8 cellular contexts compared by ENCODE assay signal in the genomic region with DNA sequence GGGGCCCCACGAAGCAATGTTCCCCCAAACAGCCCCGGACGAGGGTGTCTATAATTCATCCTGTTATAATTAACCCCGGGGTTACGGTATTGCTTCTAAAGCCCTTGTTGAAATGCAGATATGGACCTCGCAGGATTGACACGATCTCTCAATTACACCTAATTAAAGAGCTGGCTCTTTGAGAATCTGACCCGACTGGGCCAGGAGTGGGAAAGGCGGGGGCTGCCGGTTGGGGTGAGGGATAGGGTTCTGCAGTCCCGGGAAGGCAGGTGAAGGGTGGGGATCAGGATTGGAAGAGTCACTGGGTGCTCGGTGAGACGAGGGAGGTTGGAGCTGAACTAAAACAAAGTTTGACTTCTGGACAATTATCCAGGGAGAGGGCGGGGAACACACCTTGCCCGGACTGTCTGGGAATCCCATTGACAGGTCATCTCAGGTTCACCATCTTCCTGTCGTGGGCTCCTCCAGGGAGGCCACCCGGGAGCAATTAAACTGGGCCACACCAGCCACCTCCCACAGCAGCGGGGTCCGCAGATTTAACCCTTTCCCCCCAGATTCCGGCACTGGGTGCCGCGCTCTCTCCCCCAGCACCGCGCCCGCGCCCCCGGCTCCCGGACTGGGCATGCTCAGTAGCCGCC. TPM values are rescaled to one million over a fixed set of nuclear protein-coding genes. Genes with fewer than 3 reads are reported as not detected.
DNase-seq lines count a peak whose midpoint lies in the region; ATAC-seq and TF ChIP-seq lines count a peak whose summit lies in the region.

No MANE protein-coding gene starts in this region.

- H3K27me3 Mint-ChIP-seq in endodermal cell (ENCODE audit: insufficient read depth) (peaks cover 96% of the 10 kb centered on the region), neural crest cell (ENCODE audit: low read depth) (peaks cover 99% of the 10 kb centered on the region)

- H3K9me3 Mint-ChIP-seq in endodermal cell (no peaks in the 10 kb centered on the region), neural crest cell (no peaks in the 10 kb centered on the region)

- no peak for TF ChIP-seq CTCF in OCI-LY1 (IDR thresholded peaks at IDR 0.05; ENCODE audit: low read length)
- no peak for TF ChIP-seq CTCF in endodermal cell (conservative IDR thresholded peaks at IDR 0.05)
- TF ChIP-seq CTCF in neural crest cell (conservative IDR thresholded peaks at IDR 0.05) = no peak

- H3K9me3 ChIP-seq in OCI-LY1 (ENCODE audit: low read length) (no peaks in the 10 kb centered on the region), endodermal cell (ENCODE audit: control insufficient read depth, low read length) (no peaks in the 10 kb centered on the region)

- no peaks in the 10 kb centered on the region for H3K79me2 ChIP-seq in OCI-LY1 (ENCODE audit: insufficient read depth, low read length)

- H3K27ac ChIP-seq in OCI-LY1 (ENCODE audit: low read depth, low read length, poor library complexity, severe bottlenecking) (no peak overlapping the region), endodermal cell (ENCODE audit: low read depth, low read length) (no peak overlapping the region)

- peak; percentile 67 for DNase-seq in endodermal cell
- DNase-seq in neural crest cell (ENCODE audit: low read depth, low spot score) = no peak
- no peak for DNase-seq in NCI-H2029 treated with DMSO at 0.1 percent for 48 hours (lab: John Stamatoyannopoulos, UW)
- no peak for DNase-seq in NOMO-1 treated with dmso at 0.1 percent for 144 hours (lab: John Stamatoyannopoulos, UW; ENCODE audit: unreplicated experiment)

- H3K36me3 ChIP-seq in OCI-LY1 (ENCODE audit: insufficient read depth, low read length) = no peaks in the 10 kb centered on the region
- no peaks in the 10 kb centered on the region for H3K36me3 ChIP-seq in endodermal cell (ENCODE audit: control insufficient read depth, insufficient read depth, low read length)

- WGBS in endodermal cell (ENCODE audit: insufficient coverage in 1 of 2, insufficient read length in 1 of 2), 2 experiments = 0 to 1% methylated on average over 20 to 29 of the region's 29 CpGs

- H3K27ac Mint-ChIP-seq in endodermal cell = no peak overlapping the region
- no peak overlapping the region for H3K27ac Mint-ChIP-seq in neural crest cell (ENCODE audit: unreplicated experiment)

- no peaks in the 10 kb centered on the region for H3F3A ChIP-seq in OCI-LY1 (ENCODE audit: insufficient read depth, low read length)

- peak; percentile 23 for ATAC-seq in GM19455 (IDR thresholded peaks at IDR 0.05; ENCODE audit: unreplicated experiment)
- ATAC-seq in GM21423 (IDR thresholded peaks at IDR 0.05; ENCODE audit: unreplicated experiment) = no peak
- no peak for ATAC-seq in GM18907 (IDR thresholded peaks at IDR 0.05; ENCODE audit: unreplicated experiment)

- H3K4me2 ChIP-seq in OCI-LY1 (ENCODE audit: low read length) = peak overlapping the region; percentile 64

- H3K4me1 ChIP-seq in OCI-LY1 (ENCODE audit: insufficient read depth, low read length, severe bottlenecking) (no peaks in the 10 kb centered on the region), endodermal cell (ENCODE audit: control insufficient read depth, insufficient read depth, low read length) (no peaks in the 10 kb centered on the region)

- no peaks in the 10 kb centered on the region; the same call in 1 of the 2 replicates for H3K27me3 ChIP-seq in OCI-LY1 (ENCODE audit: insufficient read depth, low read length)
- H3K27me3 ChIP-seq in endodermal cell (ENCODE audit: control insufficient read depth, insufficient read depth, low read length, poor library complexity, severe bottlenecking) = peaks cover 93% of the 10 kb centered on the region

- H3K4me1 Mint-ChIP-seq in endodermal cell = peaks cover 19% of the 10 kb centered on the region
- H3K4me1 Mint-ChIP-seq in neural crest cell = peaks cover 11% of the 10 kb centered on the region

- H3K4me3 Mint-ChIP-seq in endodermal cell (peak overlapping the region; percentile 63), neural crest cell (peak overlapping the region; percentile 86)

- no peak overlapping the region for H2AFZ ChIP-seq in OCI-LY1 (ENCODE audit: low read length)

- no peaks in the 10 kb centered on the region for H3K9me2 ChIP-seq in OCI-LY1 (ENCODE audit: low read depth, low read length)

- peak overlapping the region; percentile 55 for H3K4me3 ChIP-seq in OCI-LY1 (ENCODE audit: low read depth, low read length, poor library complexity, severe bottlenecking)
- H3K4me3 ChIP-seq in endodermal cell (ENCODE audit: low read length) = peak overlapping the region; percentile 87

- H3K9ac ChIP-seq in OCI-LY1 (ENCODE audit: low read length) = no peak overlapping the region
- H3K9ac ChIP-seq in endodermal cell (ENCODE audit: extremely low read depth, low read length, poor library complexity, severe bottlenecking) = no peak overlapping the region

- H3K36me3 Mint-ChIP-seq in endodermal cell (ENCODE audit: low read depth) (no peaks in the 10 kb centered on the region), neural crest cell (ENCODE audit: low read depth) (no peaks in the 10 kb centered on the region)

- H4K20me1 ChIP-seq in OCI-LY1 (ENCODE audit: insufficient read depth, low read length) = no peaks in the 10 kb centered on the region

RNA-seq across cellular contexts. Expression of a gene that starts 0.4 kb away (rescaled TPM):
- total RNA-seq in endodermal cell (under 1 TPM; 0.46 to 0.60 TPM), neural crest cell (0.40 and 0.43 TPM in 2 replicates)
- 0.75 TPM for polyA plus RNA-seq in endodermal cell (2013, experiment 1 of 2)
- 0.37 TPM for polyA plus RNA-seq in endodermal cell (2013, experiment 2 of 2)

RNA-seq across cellular contexts. Expression of a gene that starts 25.0 kb away (rescaled TPM):
- total RNA-seq in endodermal cell (1 to 10 TPM; 7.6 to 9.3 TPM), neural crest cell (11.0 and 13.4 TPM in 2 replicates)
- polyA plus RNA-seq in endodermal cell (2013, experiment 1 of 2) = 4.9 TPM
- polyA plus RNA-seq in endodermal cell (2013, experiment 2 of 2) = 5.8 TPM
